Comparison of ENCODE assay signal across 31 cellular contexts in the genomic region with DNA sequence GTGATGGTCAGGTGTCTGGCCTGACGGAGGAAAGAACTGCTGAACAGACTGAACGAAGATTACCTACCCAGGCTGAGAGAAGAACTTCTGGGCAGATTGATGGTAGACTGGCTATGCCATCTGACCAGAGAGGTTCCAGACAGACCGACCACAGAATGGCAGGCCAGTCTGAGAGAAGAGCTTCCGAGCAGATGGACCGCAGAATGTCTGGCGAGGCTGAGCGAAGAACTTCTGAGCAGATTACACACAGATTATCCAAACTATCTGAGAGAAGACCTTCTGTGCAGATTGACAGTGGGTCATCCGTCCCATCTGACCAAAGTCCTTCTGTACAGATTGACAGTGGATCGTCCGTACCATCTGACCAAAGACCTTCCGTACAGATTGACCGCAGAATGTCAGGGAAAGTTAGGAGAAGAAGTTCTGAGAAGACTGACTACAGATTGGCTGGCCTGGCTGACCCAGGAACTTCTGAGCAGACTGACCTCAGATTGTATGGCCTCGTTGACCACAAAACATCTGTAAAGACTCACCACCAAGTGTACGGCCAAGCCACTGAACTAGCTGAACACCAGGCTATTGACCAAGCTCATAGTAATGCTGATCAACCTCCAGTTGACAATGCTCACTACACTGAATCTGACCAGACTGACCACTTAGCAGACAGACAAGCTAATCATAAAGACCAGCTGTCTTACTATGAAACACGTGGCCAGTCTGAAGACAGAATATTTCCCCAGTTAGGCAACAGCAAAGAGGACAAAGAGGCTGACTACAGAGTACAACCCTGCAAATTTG. TPM values are rescaled to one million over a fixed set of nuclear protein-coding genes. Genes with fewer than 3 reads are reported as not detected.
DNase-seq lines count a peak whose midpoint lies in the region; ATAC-seq, FAIRE-seq and TF ChIP-seq lines count a peak whose summit lies in the region.
"Had no signal": no experiment of that assay in that cellular context is flagged by ENCODE, and none has a peak within 500 bp of the region (broad histone marks: within the 10 kb centered on the region; RNA-seq: fewer than 3 reads in every experiment).

No MANE protein-coding gene starts in this region.

- no peak overlapping the region for H3K4me2 ChIP-seq in A549
- H3K4me2 ChIP-seq: BLaER1, GM23338 had no signal

- H3K9me3 Mint-ChIP-seq in stimulated activated memory B cell treated with anti-CD40 and anti-IgM and Interleukin-4, amounts not matched to agents 10 μg/mL and 1 μg/mL and 100 μg/mL, for 72 hours: no peaks in the 10 kb centered on the region
- H3K9me3 Mint-ChIP-seq: CD4-positive, alpha-beta memory T cell had no signal

- H3K27ac ChIP-seq in A549: peak overlapping the region; percentile 63 to 75; a peak in 5 of 6 replicates
- H3K27ac ChIP-seq: 22Rv1, BLaER1, SJCRH30 had no signal

- H3K27ac Mint-ChIP-seq in stimulated activated memory B cell treated with anti-CD40 and anti-IgM and Interleukin-4, amounts not matched to agents 10 μg/mL and 1 μg/mL and 100 μg/mL, for 72 hours: no peak overlapping the region
- H3K27ac Mint-ChIP-seq: CD4-positive, alpha-beta memory T cell; GM23338; H9 had no signal

- TF ChIP-seq RAD21 in A549 (conservative IDR thresholded peaks at IDR 0.05 in 1 of 2, IDR thresholded peaks at IDR 0.05 in 1 of 2): no peak

- CTCF ChIA-PET in A549 (lab: Yijun Ruan, JAX): interaction anchor here (0.6 to 7.0 kb wide), 14 partner anchors 10 to 265 kb away, joined by 3 to 60 read pairs (median 4); a partner anchor contains a TSS

- H3K9me3 ChIP-seq in A549: no peaks in the 10 kb centered on the region
- H3K9me3 ChIP-seq: BLaER1, SJCRH30 had no signal

- no peaks in the 10 kb centered on the region for H3K4me1 Mint-ChIP-seq in stimulated activated memory B cell treated with anti-CD40 and anti-IgM and Interleukin-4, amounts not matched to agents 10 μg/mL and 1 μg/mL and 100 μg/mL, for 72 hours
- H3K4me1 Mint-ChIP-seq: GM23338 had no signal

- H3K27me3 Mint-ChIP-seq in stimulated activated memory B cell treated with anti-CD40 and anti-IgM and Interleukin-4, amounts not matched to agents 10 μg/mL and 1 μg/mL and 100 μg/mL, for 72 hours: no peaks in the 10 kb centered on the region
- H3K27me3 Mint-ChIP-seq: CD4-positive, alpha-beta memory T cell had no signal

- no peak overlapping the region for H3K4me3 ChIP-seq in A549
- H3K4me3 ChIP-seq in fibroblast of mammary gland (ENCODE audit: control insufficient read depth, low read depth, low read length): no peak overlapping the region
- H3K4me3 ChIP-seq: BLaER1, GM23338, SJCRH30 had no signal

- no peak for TF ChIP-seq EP300 in A549 (IDR thresholded peaks at IDR 0.05)

- POLR2A ChIA-PET in A549 (lab: Yijun Ruan, JAX): no interaction called here

- no peak for ATAC-seq in A549
- peak; percentile 21 for ATAC-seq in stimulated activated memory B cell treated with anti-CD40 and anti-IgM and Interleukin-4, amounts not matched to agents 10 μg/mL and 1 μg/mL and 100 μg/mL, for 72 hours
- ATAC-seq in HG03196 (IDR thresholded peaks at IDR 0.05; ENCODE audit: unreplicated experiment): no peak
- ATAC-seq: PC-3 had no signal

- no peak overlapping the region for H3K4me3 Mint-ChIP-seq in stimulated activated memory B cell treated with anti-CD40 and anti-IgM and Interleukin-4, amounts not matched to agents 10 μg/mL and 1 μg/mL and 100 μg/mL, for 72 hours
- H3K4me3 Mint-ChIP-seq: CD4-positive, alpha-beta memory T cell; GM23338; H9 had no signal

- no peak for TF ChIP-seq POLR2A in A549 (IDR thresholded peaks at IDR 0.05; ENCODE audit: low read length)

- TF ChIP-seq CTCF in A549 (IDR thresholded peaks at IDR 0.05) (no peak), fibroblast of mammary gland (conservative IDR thresholded peaks at IDR 0.05; ENCODE audit: control insufficient read depth, insufficient read depth, low read depth, low read length) (no peak)

- no peaks in the 10 kb centered on the region for H3K36me3 Mint-ChIP-seq in stimulated activated memory B cell treated with anti-CD40 and anti-IgM and Interleukin-4, amounts not matched to agents 10 μg/mL and 1 μg/mL and 100 μg/mL, for 72 hours
- H3K36me3 Mint-ChIP-seq: CD4-positive, alpha-beta memory T cell had no signal

- FAIRE-seq in A549 (lab: Jason Lieb, UNC): no peak
- FAIRE-seq: GM18507 had no signal

- DNase-seq in A549 (ENCODE audit: low read depth in 1 of 2, low spot score in 1 of 2) (no peak), RPMI7951 (ENCODE audit: low read depth) (peak; percentile 7), fibroblast of mammary gland (ENCODE audit: low read depth) (peak; percentile 48), HuH-7 (ENCODE audit: low spot score) (no peak), CD1c-positive myeloid dendritic cell (ENCODE audit: extremely low spot score) (no peak), NCI-H2227 (lab: John Stamatoyannopoulos, UW; ENCODE audit: unreplicated experiment) (no peak)
- DNase-seq: ACHN, COR-L47, H9, Karpas-422, NCI-H1092 treated with DMSO at 0.1 percent for 48 hours, NCI-H1436, NCI-H187, NCI-H2081 treated with DMSO at 0.1 percent for 48 hours, NCI-H2171, NCI-H446, NCI-H524 treated with DMSO at 0.1 percent for 48 hours, NCI-H774, PC-3 had no signal

- 90% methylated on average over 15 of the region's 15 CpGs for WGBS in A549 (ENCODE audit: missing lambda C conversion rate)

- peaks cover 33% of the 10 kb centered on the region for H3K4me1 ChIP-seq in A549
- H3K4me1 ChIP-seq: BLaER1, SJCRH30 had no signal

TF ChIP-seq in A549, 52 proteins besides CTCF, POLR2A, EP300 and RAD21 (continues in another document):
- TF ChIP-seq, protein P1, sequence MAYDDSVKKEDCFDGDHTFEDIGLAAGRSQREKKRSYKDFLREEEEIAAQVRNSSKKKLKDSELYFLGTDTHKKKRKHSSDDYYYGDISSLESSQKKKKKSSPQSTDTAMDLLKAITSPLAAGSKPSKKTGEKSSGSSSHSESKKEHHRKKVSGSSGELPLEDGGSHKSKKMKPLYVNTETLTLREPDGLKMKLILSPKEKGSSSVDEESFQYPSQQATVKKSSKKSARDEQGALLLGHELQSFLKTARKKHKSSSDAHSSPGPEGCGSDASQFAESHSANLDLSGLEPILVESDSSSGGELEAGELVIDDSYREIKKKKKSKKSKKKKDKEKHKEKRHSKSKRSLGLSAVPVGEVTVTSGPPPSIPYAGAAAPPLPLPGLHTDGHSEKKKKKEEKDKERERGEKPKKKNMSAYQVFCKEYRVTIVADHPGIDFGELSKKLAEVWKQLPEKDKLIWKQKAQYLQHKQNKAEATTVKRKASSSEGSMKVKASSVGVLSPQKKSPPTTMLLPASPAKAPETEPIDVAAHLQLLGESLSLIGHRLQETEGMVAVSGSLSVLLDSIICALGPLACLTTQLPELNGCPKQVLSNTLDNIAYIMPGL (CRISPR knock-in tag; IDR thresholded peaks at IDR 0.05; ENCODE audit: borderline replicate concordance): no peak
- TF ChIP-seq RFX5 (IDR thresholded peaks at IDR 0.05) (no peak), ESRRA (IDR thresholded peaks at IDR 0.05; ENCODE audit: borderline replicate concordance, low read length) (no peak), RNF2 (IDR thresholded peaks at IDR 0.05; ENCODE audit: borderline replicate concordance, low read depth) (no peak), CBX8 (IDR thresholded peaks at IDR 0.05) (no peak), EHMT2 (IDR thresholded peaks at IDR 0.05; ENCODE audit: low read depth) (no peak), EHF (CRISPR knock-in tag; IDR thresholded peaks at IDR 0.05) (no peak), KDM1A (IDR thresholded peaks at IDR 0.05; ENCODE audit: low read depth) (no peak)
- TF ChIP-seq, protein P2, sequence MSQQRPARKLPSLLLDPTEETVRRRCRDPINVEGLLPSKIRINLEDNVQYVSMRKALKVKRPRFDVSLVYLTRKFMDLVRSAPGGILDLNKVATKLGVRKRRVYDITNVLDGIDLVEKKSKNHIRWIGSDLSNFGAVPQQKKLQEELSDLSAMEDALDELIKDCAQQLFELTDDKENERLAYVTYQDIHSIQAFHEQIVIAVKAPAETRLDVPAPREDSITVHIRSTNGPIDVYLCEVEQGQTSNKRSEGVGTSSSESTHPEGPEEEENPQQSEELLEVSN (IDR thresholded peaks at IDR 0.05; ENCODE audit: borderline replicate concordance, low read depth): no peak

RNA-seq across cellular contexts. Expression of a gene that starts 0.8 kb away (rescaled TPM):
- polyA plus RNA-seq in A549 (2011; rRNA removed) (0.08 TPM in 1 of 2 replicates, not detected in the other), A549 (2017; fragmentation: RNase III; extraction: RNeasy Plus Mini Kit Qiagen cat#74134 plus additional on column Dnase treatment) (not detected in 3 replicates)
- polyA plus RNA-seq in A549 (2012; cell fraction: cytosol; rRNA removed): 0.01 TPM in 1 of 2 replicates, not detected in the other
- not detected in 2 replicates for polyA plus RNA-seq in A549 (2012; cell fraction: nucleus; rRNA removed)
- 0.39 TPM in 1 of 2 replicates, not detected in the other for polyA minus RNA-seq in A549 (2011; rRNA and poly(A)+ RNA removed)
- total RNA-seq in RPMI7951 (2014; rRNA removed; shearing (Covaris generic)): not detected in 2 replicates
- total RNA-seq: CD4-positive, alpha-beta memory T cell; Daoy; G401; H9; M059J; Right ventricle myocardium inferior had no signal
- polyA plus RNA-seq: CD4-positive, alpha-beta memory T cell; GM23338 had no signal

RNA-seq across cellular contexts. Expression of a gene that starts 26.6 kb away (rescaled TPM):
- 36.7 and 53.5 TPM in 2 replicates for polyA plus RNA-seq in A549 (2011; rRNA removed)
- polyA plus RNA-seq in A549 (2012; cell fraction: cytosol; rRNA removed): 23.0 and 26.7 TPM in 2 replicates
- polyA plus RNA-seq in A549 (2012; cell fraction: nucleus; rRNA removed): 13.4 and 23.4 TPM in 2 replicates
- polyA plus RNA-seq in A549 (2017; fragmentation: RNase III; extraction: RNeasy Plus Mini Kit Qiagen cat#74134 plus additional on column Dnase treatment): 7.0 to 7.1 TPM (median 7.1 TPM) in 3 replicates
- polyA minus RNA-seq in A549 (2011; rRNA and poly(A)+ RNA removed): 26.4 and 35.0 TPM in 2 replicates
- not detected in 2 replicates for total RNA-seq in RPMI7951 (2014; rRNA removed; shearing (Covaris generic))
- total RNA-seq: CD4-positive, alpha-beta memory T cell; Daoy; G401; SJCRH30 had no signal
- polyA plus RNA-seq: CD4-positive, alpha-beta memory T cell had no signal

Comparison
In these comparisons a context has a peak if more than half of its experiments do, and no peak if none do; other contexts are left out.
1. DNase-seq: peak in RPMI7951 (single experiment) and fibroblast of mammary gland (single experiment); none in A549 (0 of 2), HuH-7 (single experiment), CD1c-positive myeloid dendritic cell (single experiment) and NCI-H2227 (single experiment).